In genomic region chr9:127535834-127536233, GRCh38 we compare ENCODE assay signal across 14 cellular contexts.
A peak's percentile ranks its signal among the peaks of the same experiment; 100 is the strongest.
DNase-seq lines count a peak whose midpoint lies in the region; ATAC-seq and TF ChIP-seq lines count a peak whose summit lies in the region.
"Had no signal": no experiment of that assay in that cellular context is flagged by ENCODE, and none has a peak within 500 bp of the region (broad histone marks: within the 10 kb centered on the region; RNA-seq: fewer than 3 reads in every experiment).

No MANE protein-coding gene starts in this region.

- peak overlapping the region; percentile 12 for H3K9ac ChIP-seq in mucosa of stomach (ENCODE audit: low read length)

- TF ChIP-seq CTCF in VCaP (conservative IDR thresholded peaks at IDR 0.05) = no peak
- no peak for TF ChIP-seq CTCF in upper lobe of right lung (IDR thresholded peaks at IDR 0.05)

- no peaks in the 10 kb centered on the region for H3K9me3 Mint-ChIP-seq in activated CD4-positive, alpha-beta T cell treated with anti-CD3 and anti-CD28 coated beads, Interleukin-2, amount 10 ng/mL, durations not matched to agents 24 days and 14 days
- H3K9me3 Mint-ChIP-seq: activated T-cell treated with anti-CD3 and anti-CD28 coated beads, Interleukin-2, amount 50 U/mL, for 72 hours had no signal

- H3K4me1 ChIP-seq in mucosa of stomach (ENCODE audit: control insufficient read depth, insufficient read depth, low read length) (peaks cover 50% of the 10 kb centered on the region), upper lobe of right lung (peaks cover 60% of the 10 kb centered on the region)

- no peak overlapping the region for H3K4me3 Mint-ChIP-seq in activated CD4-positive, alpha-beta T cell treated with anti-CD3 and anti-CD28 coated beads, Interleukin-2, amount 10 ng/mL, durations not matched to agents 24 days and 14 days
- H3K4me3 Mint-ChIP-seq: activated T-cell treated with anti-CD3 and anti-CD28 coated beads, Interleukin-2, amount 50 U/mL, for 72 hours had no signal

- H3K9me3 ChIP-seq in mucosa of stomach (ENCODE audit: control insufficient read depth, low read length) = no peaks in the 10 kb centered on the region
- no peaks in the 10 kb centered on the region for H3K9me3 ChIP-seq in upper lobe of right lung
- H3K9me3 ChIP-seq: MG63, mucosa of descending colon had no signal

- no peaks in the 10 kb centered on the region for H3K27me3 ChIP-seq in mucosa of stomach (ENCODE audit: control insufficient read depth, insufficient read depth, low read length)
- H3K27me3 ChIP-seq in upper lobe of right lung = no peaks in the 10 kb centered on the region
- H3K27me3 ChIP-seq: MG63 had no signal

- DNase-seq in epithelial cell of prostate (ENCODE audit: low read depth, low spot score) (no peak), upper lobe of right lung (no peak), SKM-1 treated with dmso at 0.1 percent for 144 hours (lab: John Stamatoyannopoulos, UW; ENCODE audit: unreplicated experiment) (no peak)
- DNase-seq in activated CD4-positive, alpha-beta T cell treated with anti-CD3 and anti-CD28 coated beads, Interleukin-2, amount 10 ng/mL, durations not matched to agents 24 days and 14 days = no peak
- DNase-seq: activated T-cell treated with anti-CD3 and anti-CD28 coated beads, Interleukin-2, amount 50 U/mL, for 72 hours; DMS153; hippocampal formation; MG63; retina; RPMI8226 had no signal

- H3K27me3 Mint-ChIP-seq in activated CD4-positive, alpha-beta T cell treated with anti-CD3 and anti-CD28 coated beads, Interleukin-2, amount 10 ng/mL, durations not matched to agents 24 days and 14 days = no peaks in the 10 kb centered on the region

- H3K4me1 Mint-ChIP-seq in activated CD4-positive, alpha-beta T cell treated with anti-CD3 and anti-CD28 coated beads, Interleukin-2, amount 10 ng/mL, durations not matched to agents 24 days and 14 days = no peaks in the 10 kb centered on the region

- no peak overlapping the region for H3K27ac Mint-ChIP-seq in activated CD4-positive, alpha-beta T cell treated with anti-CD3 and anti-CD28 coated beads, Interleukin-2, amount 10 ng/mL, durations not matched to agents 24 days and 14 days
- H3K27ac Mint-ChIP-seq: activated T-cell treated with anti-CD3 and anti-CD28 coated beads, Interleukin-2, amount 50 U/mL, for 72 hours had no signal

- H3K36me3 ChIP-seq in mucosa of stomach (ENCODE audit: control insufficient read depth, insufficient read depth, low read length) (peaks cover under 1% of the 10 kb centered on the region), upper lobe of right lung (peaks cover 16% of the 10 kb centered on the region)

- ATAC-seq in upper lobe of right lung (no peak), GM19455 (IDR thresholded peaks at IDR 0.05; ENCODE audit: unreplicated experiment) (no peak)
- ATAC-seq: activated T-cell treated with anti-CD3 and anti-CD28 coated beads, Interleukin-2, amount 50 U/mL, for 72 hours; mucosa of descending colon had no signal

- peak overlapping the region; percentile 96 for H3K27ac ChIP-seq in VCaP
- peak overlapping the region; percentile 82 for H3K27ac ChIP-seq in epithelial cell of prostate
- H3K27ac ChIP-seq in upper lobe of right lung = peak overlapping the region; percentile 45

- no peaks in the 10 kb centered on the region for H3K36me3 Mint-ChIP-seq in activated CD4-positive, alpha-beta T cell treated with anti-CD3 and anti-CD28 coated beads, Interleukin-2, amount 10 ng/mL, durations not matched to agents 24 days and 14 days (ENCODE audit: low read depth)

- no peak overlapping the region for H3K4me3 ChIP-seq in mucosa of stomach (ENCODE audit: low read length)
- no peak overlapping the region for H3K4me3 ChIP-seq in upper lobe of right lung
- H3K4me3 ChIP-seq: MG63, mucosa of descending colon had no signal

- intact Hi-C loops in upper lobe of right lung (cut with DNase I) = no loop called here
- intact Hi-C loops in activated CD4-positive, alpha-beta T cell treated with anti-CD3 and anti-CD28 coated beads, Interleukin-2, amount 10 ng/mL, durations not matched to agents 24 days and 14 days (cut with micrococcal nuclease) = no loop called here

Comparison
In these comparisons a context has a peak if more than half of its experiments do, and no peak if none do; other contexts are left out.
1. H3K27ac ChIP-seq: peak in every context shown above with its lines; median percentile 96 in VCaP; 82 in epithelial cell of prostate; 45 in upper lobe of right lung.